Comparison of ENCODE assay signal across 17 cellular contexts in genomic region chr22:37167981-37168647, GRCh38. TPM values are rescaled to one million over a fixed set of nuclear protein-coding genes. Genes with fewer than 3 reads are reported as not detected.
DNase-seq lines count a peak whose midpoint lies in the region; ATAC-seq and TF ChIP-seq lines count a peak whose summit lies in the region.
"Had no signal": no experiment of that assay in that cellular context is flagged by ENCODE, and none has a peak within 500 bp of the region (broad histone marks: within the 10 kb centered on the region; RNA-seq: fewer than 3 reads in every experiment).

No MANE protein-coding gene starts in this region.

- ATAC-seq in CD4-positive, alpha-beta T cell (ENCODE audit: poor library complexity), result no peak
- peak; percentile 30 for ATAC-seq in activated naive CD8-positive, alpha-beta T cell treated with anti-CD3 and anti-CD28 coated beads, Interleukin-2, amount 10 ng/mL, durations not matched to agents 7 days and 5 days (ENCODE audit: low read depth)
- ATAC-seq in natural killer cell, result no peak
- no peak for ATAC-seq in WTC11
- no peak for ATAC-seq in HG03354 (IDR thresholded peaks at IDR 0.05; ENCODE audit: poor library complexity, severe bottlenecking, unreplicated experiment)
- no peak for ATAC-seq in GM21360 (IDR thresholded peaks at IDR 0.05; ENCODE audit: unreplicated experiment)

- peaks cover 69% of the 10 kb centered on the region for H3K4me1 Mint-ChIP-seq in CD4-positive, alpha-beta T cell (ENCODE audit: low read depth)
- peaks cover 73% of the 10 kb centered on the region for H3K4me1 Mint-ChIP-seq in activated naive CD8-positive, alpha-beta T cell treated with anti-CD3 and anti-CD28 coated beads, Interleukin-2, amount 10 ng/mL, durations not matched to agents 7 days and 5 days
- peaks cover 63 to 72% of the 10 kb centered on the region in 2 donors for H3K4me1 Mint-ChIP-seq in natural killer cell
- peaks cover 30% of the 10 kb centered on the region for H3K4me1 Mint-ChIP-seq in WTC11

- H3K36me3 ChIP-seq in KMS-11 (ENCODE audit: insufficient read depth), result no peaks in the 10 kb centered on the region

- no peak for TF ChIP-seq CTCF in CD4-positive, alpha-beta T cell (IDR thresholded peaks at IDR 0.05)
- no peak for TF ChIP-seq CTCF in KMS-11 (conservative IDR thresholded peaks at IDR 0.05; ENCODE audit: low read depth, low read length)
- no peak for TF ChIP-seq CTCF in natural killer cell (IDR thresholded peaks at IDR 0.05)
- TF ChIP-seq CTCF in WTC11 (IDR thresholded peaks at IDR 0.05), result no peak
- no peak for TF ChIP-seq CTCF in GM10266 (IDR thresholded peaks at IDR 0.05; ENCODE audit: control insufficient read depth, insufficient read depth, low read depth, missing control alignments)

- no peaks in the 10 kb centered on the region for H3K79me2 ChIP-seq in KMS-11 (ENCODE audit: insufficient read depth, low read depth)

- H3K27ac Mint-ChIP-seq in CD4-positive, alpha-beta T cell, result peak overlapping the region; percentile 51
- H3K27ac Mint-ChIP-seq in activated naive CD8-positive, alpha-beta T cell treated with anti-CD3 and anti-CD28 coated beads, Interleukin-2, amount 10 ng/mL, durations not matched to agents 7 days and 5 days, result peak overlapping the region; percentile 89
- peak overlapping the region; percentile 94 to 97 for H3K27ac Mint-ChIP-seq in natural killer cell
- H3K27ac Mint-ChIP-seq in WTC11, result no peak overlapping the region

- H3K27me3 ChIP-seq in CD4-positive, alpha-beta T cell (ENCODE audit: control insufficient read depth, insufficient read depth, low read length), result no peaks in the 10 kb centered on the region
- H3K27me3 ChIP-seq in KMS-11 (ENCODE audit: insufficient read depth, low read depth), result no peaks in the 10 kb centered on the region

- no peak overlapping the region for H3K4me3 ChIP-seq in KMS-11 (IDR thresholded peaks at IDR 0.05; ENCODE audit: insufficient read depth, low read depth, low read length)

- 0 out of 2 replicates have a peak overlapping the region, but pooled peaks have one; percentile 6 for H3K4me2 ChIP-seq in KMS-11

- H2AFZ ChIP-seq in KMS-11 (ENCODE audit: low read depth), result no peak overlapping the region

- no peaks in the 10 kb centered on the region for H3K36me3 Mint-ChIP-seq in CD4-positive, alpha-beta T cell (ENCODE audit: low read depth)
- H3K36me3 Mint-ChIP-seq in activated naive CD8-positive, alpha-beta T cell treated with anti-CD3 and anti-CD28 coated beads, Interleukin-2, amount 10 ng/mL, durations not matched to agents 7 days and 5 days, result peaks cover 14% of the 10 kb centered on the region
- H3K36me3 Mint-ChIP-seq in natural killer cell, result no peaks in the 10 kb centered on the region
- H3K36me3 Mint-ChIP-seq in WTC11, result no peaks in the 10 kb centered on the region

- H3K9me3 ChIP-seq in CD4-positive, alpha-beta T cell (ENCODE audit: control insufficient read depth, low read length), result no peaks in the 10 kb centered on the region
- H3K9me3 ChIP-seq: psoas muscle had no signal

- no peaks in the 10 kb centered on the region for H4K20me1 ChIP-seq in KMS-11 (ENCODE audit: insufficient read depth)

- H3K9me3 Mint-ChIP-seq in CD4-positive, alpha-beta T cell, result no peaks in the 10 kb centered on the region
- H3K9me3 Mint-ChIP-seq in activated naive CD8-positive, alpha-beta T cell treated with anti-CD3 and anti-CD28 coated beads, Interleukin-2, amount 10 ng/mL, durations not matched to agents 7 days and 5 days, result no peaks in the 10 kb centered on the region
- no peaks in the 10 kb centered on the region for H3K9me3 Mint-ChIP-seq in natural killer cell
- no peaks in the 10 kb centered on the region for H3K9me3 Mint-ChIP-seq in WTC11

- POLR2A ChIA-PET in CD4-positive, alpha-beta T cell (lab: Charles Lee), result interaction anchor here (1.0 kb wide), 1 partner anchor 18 kb away, joined by 3 read pairs; no protein-coding TSS in a partner anchor
- POLR2A ChIA-PET in activated naive CD8-positive, alpha-beta T cell treated with anti-CD3 and anti-CD28 coated beads, Interleukin-2, amount 10 ng/mL, durations not matched to agents 7 days and 5 days (lab: Charles Lee), result interaction anchor here (0.6 to 9.8 kb wide), 8 partner anchors 16 to 639 kb away, joined by 3 to 200 read pairs (median 5); partner anchors contain the start of genes IL2RB and RAC2
- POLR2A ChIA-PET in WTC11 (lab: Charles Lee), result no interaction called here

- intact Hi-C loops in CD4-positive, alpha-beta T cell (cut with DNase I, micrococcal nuclease), result loop anchor here (2.0 to 5.0 kb wide), 5 partner anchors 46 to 289 kb away; no protein-coding TSS in a partner anchor
- intact Hi-C loops in natural killer cell (cut with micrococcal nuclease), result loop anchor here (2.0 to 10.0 kb wide), 2 partner anchors 289 to 317 kb away; partner anchors contain the start of gene MFNG

- peak overlapping the region; percentile 59 for H3K4me3 Mint-ChIP-seq in CD4-positive, alpha-beta T cell
- H3K4me3 Mint-ChIP-seq in activated naive CD8-positive, alpha-beta T cell treated with anti-CD3 and anti-CD28 coated beads, Interleukin-2, amount 10 ng/mL, durations not matched to agents 7 days and 5 days, result peak overlapping the region; percentile 80
- H3K4me3 Mint-ChIP-seq in natural killer cell (peak overlapping the region; percentile 95), WTC11 (no peak overlapping the region)

- peak in 1 of 10 experiments; percentile 20 for DNase-seq in CD4-positive, alpha-beta T cell
- peak; percentile 52 for DNase-seq in activated naive CD8-positive, alpha-beta T cell treated with anti-CD3 and anti-CD28 coated beads, Interleukin-2, amount 10 ng/mL, durations not matched to agents 7 days and 5 days
- DNase-seq in natural killer cell (peak; percentile 14), WTC11 (ENCODE audit: low spot score) (no peak), GM10266 (ENCODE audit: extremely low spot score) (no peak)
- DNase-seq: activated gamma-delta T cell treated with Interleukin-2 at 50 U/mL for 16 hours; cerebellar nuclear complex; midbrain; NCI-H226; stimulated activated CD4-positive, alpha-beta T cell treated with anti-CD3 and anti-CD28 coated beads, Interleukin-4, amount 100 ng/mL, for 4 hours had no signal

- CTCF ChIA-PET in CD4-positive, alpha-beta T cell (lab: Charles Lee), result no interaction called here
- CTCF ChIA-PET in WTC11 (lab: Charles Lee), result interaction anchor here (1.2 to 4.2 kb wide), 3 partner anchors 30 to 91 kb away, joined by 3 to 49 read pairs (median 12); no protein-coding TSS in a partner anchor

- no peaks in the 10 kb centered on the region for H3K27me3 Mint-ChIP-seq in CD4-positive, alpha-beta T cell
- no peaks in the 10 kb centered on the region for H3K27me3 Mint-ChIP-seq in activated naive CD8-positive, alpha-beta T cell treated with anti-CD3 and anti-CD28 coated beads, Interleukin-2, amount 10 ng/mL, durations not matched to agents 7 days and 5 days
- H3K27me3 Mint-ChIP-seq in natural killer cell (ENCODE audit: low read depth in 2 of 2) (no peaks in the 10 kb centered on the region), WTC11 (ENCODE audit: low read depth) (peaks cover 7% of the 10 kb centered on the region)

- H3K27ac ChIP-seq in CD4-positive, alpha-beta T cell (ENCODE audit: low read depth, low read length), result no peak overlapping the region
- no peak overlapping the region for H3K27ac ChIP-seq in KMS-11

- peaks cover 51% of the 10 kb centered on the region for H3K4me1 ChIP-seq in KMS-11 (ENCODE audit: low read depth, poor library complexity, severe bottlenecking)

- H3K9ac ChIP-seq in KMS-11, result no peak overlapping the region

TF ChIP-seq in WTC11, 78 proteins besides CTCF, POLR2A, EP300 and RAD21 (continues in another document):
- no peak for TF ChIP-seq SP1 (CRISPR knock-in tag; conservative IDR thresholded peaks at IDR 0.05)
- TF ChIP-seq IRF2 (CRISPR knock-in tag; IDR thresholded peaks at IDR 0.05; ENCODE audit: borderline replicate concordance, low read depth), result no peak
- no peak for TF ChIP-seq CDX4 (CRISPR knock-in tag; IDR thresholded peaks at IDR 0.05; ENCODE audit: borderline replicate concordance)

RNA-seq across cellular contexts. Expression of gene IL2RB, which starts 18.4 kb away (rescaled TPM):
- 10 to 100 TPM; 47.5 to 49.6 TPM for total RNA-seq in CD4-positive, alpha-beta T cell
- 100 to 1,000 TPM; 223 to 232 TPM for total RNA-seq in activated naive CD8-positive, alpha-beta T cell treated with anti-CD3 and anti-CD28 coated beads, Interleukin-2, amount 10 ng/mL, durations not matched to agents 7 days and 5 days
- 1,000 to 10,000 TPM in 2 of 3 donors, 100 to 1,000 TPM in 1; 905 to 1,386 (median 1,021) TPM for total RNA-seq in natural killer cell
- total RNA-seq in WTC11 (2021), result 0.92 to 1.4 TPM (median 1.1 TPM) in 3 replicates
- total RNA-seq: LHCN-M2 had no signal

RNA-seq across cellular contexts. Expression of gene C1QTNF6, which starts 19.9 kb away (rescaled TPM):
- 10 to 100 TPM; 11.9 to 12.1 TPM for total RNA-seq in CD4-positive, alpha-beta T cell
- 10 to 100 TPM; 15.2 to 15.7 TPM for total RNA-seq in activated naive CD8-positive, alpha-beta T cell treated with anti-CD3 and anti-CD28 coated beads, Interleukin-2, amount 10 ng/mL, durations not matched to agents 7 days and 5 days
- total RNA-seq in natural killer cell, result 10 to 100 TPM in 1 of 3 donors, 1 to 10 TPM in 2; 6.0 to 10.3 (median 6.7) TPM
- 5.7 to 6.4 TPM (median 5.9 TPM) in 3 replicates for total RNA-seq in WTC11 (2021)

RNA-seq across cellular contexts. Expression of gene SSTR3, which starts 44.2 kb away (rescaled TPM):
- 1 to 10 TPM; 1.9 to 2.1 TPM for total RNA-seq in CD4-positive, alpha-beta T cell
- 10 to 100 TPM; 10.1 to 11.3 TPM for total RNA-seq in activated naive CD8-positive, alpha-beta T cell treated with anti-CD3 and anti-CD28 coated beads, Interleukin-2, amount 10 ng/mL, durations not matched to agents 7 days and 5 days
- total RNA-seq in natural killer cell, result under 1 TPM; 0.20 to 0.64 (median 0.23) TPM
- total RNA-seq in WTC11 (2021), result 0.21 to 0.25 TPM (median 0.22 TPM) in 3 replicates
- total RNA-seq: epithelial cell of proximal tubule, LHCN-M2, psoas muscle, subcutaneous adipose tissue had no signal

RNA-seq across cellular contexts. Expression of gene TMPRSS6, which starts 58.6 kb away (rescaled TPM):
- under 1 TPM; 0.19 to 0.39 TPM for total RNA-seq in CD4-positive, alpha-beta T cell
- 1 to 10 TPM; 1.8 to 2.2 TPM for total RNA-seq in activated naive CD8-positive, alpha-beta T cell treated with anti-CD3 and anti-CD28 coated beads, Interleukin-2, amount 10 ng/mL, durations not matched to agents 7 days and 5 days
- 1 to 10 TPM; 1.1 to 4.7 (median 3.4) TPM for total RNA-seq in natural killer cell
- 0.11 to 0.14 TPM in 2 of 3 replicates, not detected in the other for total RNA-seq in WTC11 (2021)
- total RNA-seq: epithelial cell of proximal tubule, LHCN-M2, psoas muscle, subcutaneous adipose tissue had no signal

Comparison
In these comparisons a context has a peak if more than half of its experiments do, and no peak if none do; other contexts are left out.
1. DNase-seq: peak in activated naive CD8-positive, alpha-beta T cell treated with anti-CD3 and anti-CD28 coated beads, Interleukin-2, amount 10 ng/mL, durations not matched to agents 7 days and 5 days (single experiment) and natural killer cell (single experiment); none in WTC11 (single experiment) and GM10266 (single experiment).
2. RNA of gene IL2RB, which starts 18.4 kb away (total RNA-seq): 905 to 1,386 TPM in natural killer cell, 223 to 232 TPM in activated naive CD8-positive, alpha-beta T cell treated with anti-CD3 and anti-CD28 coated beads, Interleukin-2, amount 10 ng/mL, durations not matched to agents 7 days and 5 days and 47.5 to 49.6 TPM in CD4-positive, alpha-beta T cell; 0.92 to 1.4 TPM in WTC11; every median in the first group is over 10 times any median in the second.